Comparison of ENCODE assay signal across 8 cellular contexts in genomic region chr11:65918211-65919150, GRCh38. TPM values are rescaled to one million over a fixed set of nuclear protein-coding genes. Genes with fewer than 3 reads are reported as not detected.
DNase-seq lines count a peak whose midpoint lies in the region; ATAC-seq and TF ChIP-seq lines count a peak whose summit lies in the region.

C11orf68 (minus strand) TSS chr11:65919062; CDS start chr11:65919031, 31 bp downstream.

- no peaks in the 10 kb centered on the region for H3K27me3 Mint-ChIP-seq in activated CD4-positive, alpha-beta memory T cell treated with anti-CD3 and anti-CD28 coated beads for 36 hours

- TF ChIP-seq POLR2A in ovary (IDR thresholded peaks at IDR 0.05), result peak; percentile 40

- intact Hi-C loops in activated CD4-positive, alpha-beta memory T cell treated with anti-CD3 and anti-CD28 coated beads for 36 hours (cut with micrococcal nuclease), result loop anchor here (1.0 to 5.0 kb wide), 7 partner anchors 10 to 206 kb away; partner anchors contain the start of genes CCDC85B, CFL1, FOSL1 and KAT5
- intact Hi-C loops in ovary (cut with DNase I), result loop anchor here in 1 of 4 donors (2.0 kb wide), 1 partner anchor 30 kb away; the partner anchor contains the start of gene FIBP

- H3K9me3 ChIP-seq in ovary, result no peaks in the 10 kb centered on the region

- peaks cover 37% of the 10 kb centered on the region for H3K4me1 ChIP-seq in ovary (ENCODE audit: insufficient read depth)

- H3K36me3 ChIP-seq in ovary, result no peaks in the 10 kb centered on the region

- H3K27me3 ChIP-seq in ovary, result no peaks in the 10 kb centered on the region

- POLR2A ChIA-PET in activated CD4-positive, alpha-beta memory T cell treated with anti-CD3 and anti-CD28 coated beads for 36 hours (lab: Charles Lee), result interaction anchor here (0.6 to 2.1 kb wide), 7 partner anchors 17 to 256 kb away, joined by 3 to 19 read pairs (median 3); partner anchors contain the start of genes CCDC85B, FOSL1, KAT5 and RELA

- TF ChIP-seq EP300 in ovary (IDR thresholded peaks at IDR 0.05), result no peak

- 2 to 5% (median 2%) methylated on average over 28 to 78 of the region's 78 CpGs for WGBS in ovary, 3 donors

- H3K27ac Mint-ChIP-seq in activated CD4-positive, alpha-beta memory T cell treated with anti-CD3 and anti-CD28 coated beads for 36 hours, result peak within 1 kb of the TSS; percentile 84

- peak within 1 kb of the TSS; percentile 79 to 84 for H3K27ac ChIP-seq in ovary

- H3K9me3 Mint-ChIP-seq in activated CD4-positive, alpha-beta memory T cell treated with anti-CD3 and anti-CD28 coated beads for 36 hours, result no peaks in the 10 kb centered on the region

- DNase-seq in Daoy (ENCODE audit: low read depth), result no peak
- no peak for DNase-seq in activated CD4-positive, alpha-beta memory T cell treated with anti-CD3 and anti-CD28 coated beads for 36 hours
- no peak for DNase-seq in glomerular endothelial cell (ENCODE audit: extremely low read depth, low read depth, low spot score)
- DNase-seq in ovary, result peak in 1 of 5 donors; percentile 67
- DNase-seq in GM20000 (ENCODE audit: low spot score), result no peak
- DNase-seq in stimulated activated CD4-positive, alpha-beta T cell treated with anti-CD3 and anti-CD28 coated beads, Interleukin-1b, Interleukin-23, amount 100 ng/mL, for 48 hours, result no peak

- TF ChIP-seq CTCF in ovary (IDR thresholded peaks at IDR 0.05) (peak in 1 of 3 donors; percentile 30), GM20000 (IDR thresholded peaks at IDR 0.05; ENCODE audit: extremely low read depth, missing control alignments) (no peak)

- H3K4me3 ChIP-seq in ovary, result peak within 1 kb of the TSS; percentile 92

- peaks cover 33% of the 10 kb centered on the region for H3K4me1 Mint-ChIP-seq in activated CD4-positive, alpha-beta memory T cell treated with anti-CD3 and anti-CD28 coated beads for 36 hours (ENCODE audit: low read depth)

- H3K36me3 Mint-ChIP-seq in activated CD4-positive, alpha-beta memory T cell treated with anti-CD3 and anti-CD28 coated beads for 36 hours, result peaks cover 16% of the 10 kb centered on the region

- CTCF ChIA-PET in activated CD4-positive, alpha-beta memory T cell treated with anti-CD3 and anti-CD28 coated beads for 36 hours (lab: Charles Lee), result interaction anchor here (0.7 to 1.7 kb wide), 6 partner anchors 18 to 69 kb away, joined by 3 to 6 read pairs (median 4); partner anchors contain the start of genes CCDC85B, FOSL1 and MUS81

- ATAC-seq in GM19438 (IDR thresholded peaks at IDR 0.05; ENCODE audit: low read depth, unreplicated experiment) (peak; percentile 52), HG03457 (IDR thresholded peaks at IDR 0.05; ENCODE audit: unreplicated experiment) (peak; percentile 38)

- H3K4me3 Mint-ChIP-seq in activated CD4-positive, alpha-beta memory T cell treated with anti-CD3 and anti-CD28 coated beads for 36 hours, result peak within 1 kb of the TSS; percentile 90

RNA-seq across cellular contexts. Expression of gene C11orf68, which starts in this region (rescaled TPM):
- 12.5 and 19.1 TPM in 2 replicates for total RNA-seq in Daoy (2014; rRNA removed; shearing (Covaris generic))
- total RNA-seq in activated CD4-positive, alpha-beta memory T cell treated with anti-CD3 and anti-CD28 coated beads for 36 hours, result 10 to 100 TPM; 22.2 to 23.6 TPM
- total RNA-seq in glomerular endothelial cell, result 19.6 and 30.0 TPM in 2 replicates
- total RNA-seq in ovary, result 10 to 100 TPM; 13.7 to 70.5 (median 38.4) TPM
- 10 to 100 TPM; 20.5 to 57.8 TPM for polyA plus RNA-seq in ovary
